In the genomic region with DNA sequence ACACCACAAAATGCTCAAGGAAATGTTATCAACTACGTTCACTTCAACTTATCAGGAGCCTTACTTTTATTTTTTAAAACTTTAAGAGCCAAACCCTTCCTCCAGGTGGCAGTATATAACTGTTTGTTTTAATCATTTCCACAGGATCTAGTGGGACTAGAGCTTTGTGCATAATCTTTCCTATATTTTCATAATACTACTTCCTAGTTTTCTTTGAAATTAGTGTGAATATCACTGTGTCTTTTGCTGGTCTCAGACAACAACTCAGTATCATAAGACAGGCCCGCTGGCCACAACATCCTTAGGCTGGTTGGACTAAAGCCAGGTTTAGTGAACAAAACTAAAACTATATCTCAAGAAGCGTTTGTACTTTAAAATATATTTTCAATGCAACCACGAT, we compare ENCODE assay signal across 8 cellular contexts.
A peak's percentile ranks its signal among the peaks of the same experiment; 100 is the strongest.
DNase-seq lines count a peak whose midpoint lies in the region; ATAC-seq and TF ChIP-seq lines count a peak whose summit lies in the region.

No MANE protein-coding gene starts in this region.

- H3K36me3 Mint-ChIP-seq in activated CD8-positive, alpha-beta T cell treated with anti-CD3 and anti-CD28 coated beads, Interleukin-2, amount 10 ng/mL, durations not matched to agents 7 days and 5 days (ENCODE audit: low read depth) = peaks cover 26% of the 10 kb centered on the region
- peaks cover 31% of the 10 kb centered on the region for H3K36me3 Mint-ChIP-seq in activated CD4-positive, alpha-beta memory T cell treated with anti-CD3 and anti-CD28 coated beads, Interleukin-2, amount 10 ng/mL, durations not matched to agents 7 days and 5 days (ENCODE audit: low read depth)
- peaks cover 6% of the 10 kb centered on the region for H3K36me3 Mint-ChIP-seq in activated T-cell treated with anti-CD3 and anti-CD28 coated beads, Interleukin-2, amount 50 U/mL, for 4 hours (ENCODE audit: insufficient read depth)

- peaks cover 23% of the 10 kb centered on the region for H3K4me1 Mint-ChIP-seq in activated CD8-positive, alpha-beta T cell treated with anti-CD3 and anti-CD28 coated beads, Interleukin-2, amount 10 ng/mL, durations not matched to agents 7 days and 5 days (ENCODE audit: low read depth)
- peaks cover 39% of the 10 kb centered on the region for H3K4me1 Mint-ChIP-seq in activated CD4-positive, alpha-beta memory T cell treated with anti-CD3 and anti-CD28 coated beads, Interleukin-2, amount 10 ng/mL, durations not matched to agents 7 days and 5 days
- peaks cover 34% of the 10 kb centered on the region for H3K4me1 Mint-ChIP-seq in activated T-cell treated with anti-CD3 and anti-CD28 coated beads, Interleukin-2, amount 50 U/mL, for 4 hours (ENCODE audit: low read depth)

- H3K4me3 ChIP-seq in A673 (ENCODE audit: low read depth, low read length, poor library complexity, severe bottlenecking) = no peak overlapping the region
- no peak overlapping the region for H3K4me3 ChIP-seq in left ventricle myocardium inferior

- H3K4me3 Mint-ChIP-seq in activated CD8-positive, alpha-beta T cell treated with anti-CD3 and anti-CD28 coated beads, Interleukin-2, amount 10 ng/mL, durations not matched to agents 7 days and 5 days = no peak overlapping the region
- no peak overlapping the region for H3K4me3 Mint-ChIP-seq in activated CD4-positive, alpha-beta memory T cell treated with anti-CD3 and anti-CD28 coated beads, Interleukin-2, amount 10 ng/mL, durations not matched to agents 7 days and 5 days
- H3K4me3 Mint-ChIP-seq in activated T-cell treated with anti-CD3 and anti-CD28 coated beads, Interleukin-2, amount 50 U/mL, for 4 hours = no peak overlapping the region

- BruUV-seq in A673 (replicated peaks; lab: Mats Ljungman, UMichigan) = no TSS peak

- no peaks in the 10 kb centered on the region for H3K27me3 ChIP-seq in A673 (replicated peaks; ENCODE audit: insufficient read depth, low read depth, low read length, poor library complexity)
- H3K27me3 ChIP-seq in left ventricle myocardium inferior (ENCODE audit: low read depth) = peaks cover 34% of the 10 kb centered on the region

- H3K27ac Mint-ChIP-seq in activated CD8-positive, alpha-beta T cell treated with anti-CD3 and anti-CD28 coated beads, Interleukin-2, amount 10 ng/mL, durations not matched to agents 7 days and 5 days = no peak overlapping the region
- no peak overlapping the region for H3K27ac Mint-ChIP-seq in activated CD4-positive, alpha-beta memory T cell treated with anti-CD3 and anti-CD28 coated beads, Interleukin-2, amount 10 ng/mL, durations not matched to agents 7 days and 5 days

- DNase-seq in A673 (ENCODE audit: low spot score) (peak; percentile 69), NCI-H2171 treated with DMSO at 0.1 percent for 48 hours (lab: John Stamatoyannopoulos, UW) (peak; percentile 74), left ventricle myocardium inferior (no peak), stromal cell of bone marrow (ENCODE audit: low read depth) (peak; percentile 44)
- no peak for DNase-seq in activated CD8-positive, alpha-beta T cell treated with anti-CD3 and anti-CD28 coated beads, Interleukin-2, amount 10 ng/mL, durations not matched to agents 7 days and 5 days
- DNase-seq in activated CD4-positive, alpha-beta memory T cell treated with anti-CD3 and anti-CD28 coated beads, Interleukin-2, amount 10 ng/mL, durations not matched to agents 7 days and 5 days = no peak
- no peak for DNase-seq in activated T-cell treated with anti-CD3 and anti-CD28 coated beads, Interleukin-2, amount 50 U/mL, for 4 hours

- intact Hi-C loops in A673 (cut with micrococcal nuclease; ENCODE audit: unreplicated experiment) = loop anchor here (1.0 kb wide), 2 partner anchors 382 to 406 kb away; no protein-coding TSS in a partner anchor
- intact Hi-C loops in left ventricle myocardium inferior (cut with micrococcal nuclease) = loop anchor here (5.0 kb wide), 2 partner anchors 384 to 404 kb away; no protein-coding TSS in a partner anchor

- POLR2A ChIA-PET in A673 (lab: Charles Lee; ENCODE audit: low non-redundant PET) = no interaction called here
- POLR2A ChIA-PET in activated CD8-positive, alpha-beta T cell treated with anti-CD3 and anti-CD28 coated beads, Interleukin-2, amount 10 ng/mL, durations not matched to agents 7 days and 5 days (lab: Charles Lee) = interaction anchor here (0.7 kb wide), 1 partner anchor 17 kb away, joined by 3 read pairs; no protein-coding TSS in a partner anchor
- POLR2A ChIA-PET in activated CD4-positive, alpha-beta memory T cell treated with anti-CD3 and anti-CD28 coated beads, Interleukin-2, amount 10 ng/mL, durations not matched to agents 7 days and 5 days (lab: Charles Lee) = interaction anchor here (1.0 to 1.5 kb wide), 3 partner anchors 382 to 406 kb away, joined by 3 read pairs; no protein-coding TSS in a partner anchor

- H3K4me1 ChIP-seq in A673 (ENCODE audit: insufficient read depth, low read length, poor library complexity, severe bottlenecking) (no peaks in the 10 kb centered on the region), left ventricle myocardium inferior (no peaks in the 10 kb centered on the region)

- no peaks in the 10 kb centered on the region for H3K27me3 Mint-ChIP-seq in activated CD8-positive, alpha-beta T cell treated with anti-CD3 and anti-CD28 coated beads, Interleukin-2, amount 10 ng/mL, durations not matched to agents 7 days and 5 days (ENCODE audit: low read depth)
- H3K27me3 Mint-ChIP-seq in activated CD4-positive, alpha-beta memory T cell treated with anti-CD3 and anti-CD28 coated beads, Interleukin-2, amount 10 ng/mL, durations not matched to agents 7 days and 5 days = no peaks in the 10 kb centered on the region
- H3K27me3 Mint-ChIP-seq in activated T-cell treated with anti-CD3 and anti-CD28 coated beads, Interleukin-2, amount 50 U/mL, for 4 hours (ENCODE audit: low read depth) = no peaks in the 10 kb centered on the region

- CTCF ChIA-PET in A673 (lab: Charles Lee) = interaction anchor here (0.6 to 1.0 kb wide), 4 partner anchors 98 to 404 kb away, joined by 3 to 9 read pairs (median 3); no protein-coding TSS in a partner anchor
- CTCF ChIA-PET in activated CD8-positive, alpha-beta T cell treated with anti-CD3 and anti-CD28 coated beads, Interleukin-2, amount 10 ng/mL, durations not matched to agents 7 days and 5 days (lab: Charles Lee) = interaction anchor here (0.7 to 7.4 kb wide), 29 partner anchors 9 to 410 kb away, joined by 3 to 92 read pairs (median 3); no protein-coding TSS in a partner anchor
- CTCF ChIA-PET in activated CD4-positive, alpha-beta memory T cell treated with anti-CD3 and anti-CD28 coated beads, Interleukin-2, amount 10 ng/mL, durations not matched to agents 7 days and 5 days (lab: Charles Lee) = interaction anchor here (0.6 to 9.3 kb wide), 8 partner anchors 99 to 406 kb away, joined by 3 to 100 read pairs (median 4); a partner anchor contains a TSS

- peak; percentile 65 for TF ChIP-seq CTCF in A673 (conservative IDR thresholded peaks at IDR 0.05; ENCODE audit: low read depth, low read length)
- TF ChIP-seq CTCF in GM12873 (IDR thresholded peaks at IDR 0.05; ENCODE audit: insufficient read depth, low read depth, low read length, missing control alignments) = peak; percentile 43
- TF ChIP-seq CTCF in left ventricle myocardium inferior (IDR thresholded peaks at IDR 0.05; ENCODE audit: borderline replicate concordance) = peak; percentile 69

- H3K36me3 ChIP-seq in A673 (ENCODE audit: insufficient read depth, low read length, poor library complexity, severe bottlenecking) (no peaks in the 10 kb centered on the region), left ventricle myocardium inferior (no peaks in the 10 kb centered on the region)

- ATAC-seq in activated CD8-positive, alpha-beta T cell treated with anti-CD3 and anti-CD28 coated beads, Interleukin-2, amount 10 ng/mL, durations not matched to agents 7 days and 5 days = peak; percentile 57
- ATAC-seq in activated T-cell treated with anti-CD3 and anti-CD28 coated beads, Interleukin-2, amount 50 U/mL, for 4 hours = no peak

- no peaks in the 10 kb centered on the region for H3K9me3 Mint-ChIP-seq in activated CD8-positive, alpha-beta T cell treated with anti-CD3 and anti-CD28 coated beads, Interleukin-2, amount 10 ng/mL, durations not matched to agents 7 days and 5 days (ENCODE audit: insufficient read depth)
- no peaks in the 10 kb centered on the region for H3K9me3 Mint-ChIP-seq in activated CD4-positive, alpha-beta memory T cell treated with anti-CD3 and anti-CD28 coated beads, Interleukin-2, amount 10 ng/mL, durations not matched to agents 7 days and 5 days
- H3K9me3 Mint-ChIP-seq in activated T-cell treated with anti-CD3 and anti-CD28 coated beads, Interleukin-2, amount 50 U/mL, for 4 hours = no peaks in the 10 kb centered on the region

- H3K27ac ChIP-seq in A673 (ENCODE audit: low read depth, low read length, poor library complexity, severe bottlenecking) = no peak overlapping the region
- no peak overlapping the region for H3K27ac ChIP-seq in left ventricle myocardium inferior (replicated peaks)

- H3K9me3 ChIP-seq in A673 (ENCODE audit: low read depth, low read length, poor library complexity, severe bottlenecking) (no peaks in the 10 kb centered on the region), left ventricle myocardium inferior (replicated peaks) (no peaks in the 10 kb centered on the region)

Comparison
In these comparisons a context has a peak if more than half of its experiments do, and no peak if none do; other contexts are left out.
1. DNase-seq: peak in A673 (single experiment), NCI-H2171 treated with DMSO at 0.1 percent for 48 hours (single experiment) and stromal cell of bone marrow (single experiment); none in activated CD8-positive, alpha-beta T cell treated with anti-CD3 and anti-CD28 coated beads, Interleukin-2, amount 10 ng/mL, durations not matched to agents 7 days and 5 days (single experiment), left ventricle myocardium inferior (single experiment), activated CD4-positive, alpha-beta memory T cell treated with anti-CD3 and anti-CD28 coated beads, Interleukin-2, amount 10 ng/mL, durations not matched to agents 7 days and 5 days (single experiment) and activated T-cell treated with anti-CD3 and anti-CD28 coated beads, Interleukin-2, amount 50 U/mL, for 4 hours (single experiment).
2. Peak in every context shown above with its lines, with median percentiles within 50 percentile points of each other: CTCF ChIP-seq.